In the genomic region with DNA sequence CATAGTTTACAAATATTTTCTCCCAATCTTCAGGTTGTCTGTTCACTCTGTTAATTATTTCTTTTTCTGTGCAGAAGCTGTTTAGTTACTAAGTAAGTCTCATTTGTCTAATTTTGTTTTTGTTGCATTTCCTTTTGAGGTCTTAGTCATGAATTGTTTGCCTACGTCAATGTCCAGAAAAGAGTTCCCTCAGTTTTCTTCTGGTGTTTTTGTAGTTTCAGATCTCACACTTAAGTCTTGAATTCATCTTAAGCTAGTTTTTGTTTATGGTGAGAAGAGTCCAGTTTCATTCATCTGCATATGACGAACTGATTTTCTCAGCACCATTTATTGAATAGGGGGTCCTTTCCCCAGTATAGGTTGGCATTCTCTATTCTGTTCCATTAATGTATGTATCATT, we compare ENCODE assay signal across 13 cellular contexts.
DNase-seq lines count a peak whose midpoint lies in the region; ATAC-seq and TF ChIP-seq lines count a peak whose summit lies in the region.
"Had no signal": no experiment of that assay in that cellular context is flagged by ENCODE, and none has a peak within 500 bp of the region (broad histone marks: within the 10 kb centered on the region; RNA-seq: fewer than 3 reads in every experiment).

No MANE protein-coding gene starts in this region.

- ATAC-seq in GM18870 (IDR thresholded peaks at IDR 0.05; ENCODE audit: unreplicated experiment) (peak; percentile 44), GM21786 (IDR thresholded peaks at IDR 0.05; ENCODE audit: unreplicated experiment) (peak; percentile 44), HG03520 (IDR thresholded peaks at IDR 0.05; ENCODE audit: unreplicated experiment) (peak; percentile 44), GM18868 (IDR thresholded peaks at IDR 0.05; ENCODE audit: unreplicated experiment) (no peak)

- TF ChIP-seq CTCF in GM20000 (IDR thresholded peaks at IDR 0.05; ENCODE audit: extremely low read depth, missing control alignments) = no peak

- no peak for DNase-seq in MV-4-11 (lab: John Stamatoyannopoulos, UW)
- DNase-seq in NCI-H1694 (lab: John Stamatoyannopoulos, UW) = no peak
- DNase-seq in GM20000 (ENCODE audit: low spot score) = no peak
- DNase-seq: ACHN; CD4-positive, CD25-positive, alpha-beta regulatory T cell; DMS79; GOT3; H9; KG1 had no signal
